ENCODE assay signal across 2 cellular contexts in genomic region chr11:120236169-120237107, GRCh38.
A peak's percentile ranks its signal among the peaks of the same experiment; 100 is the strongest.
TF ChIP-seq lines count a peak whose summit lies in the region.

No MANE protein-coding gene starts in this region.

TF ChIP-seq in IMR-90, 13 proteins besides CTCF, POLR2A, EP300 and RAD21:
- TF ChIP-seq MAZ (IDR thresholded peaks at IDR 0.05; ENCODE audit: borderline replicate concordance, low read depth, low read length), result no peak
- no peak for TF ChIP-seq RFX5 (IDR thresholded peaks at IDR 0.05; ENCODE audit: low read depth, low read length)
- no peak for TF ChIP-seq MAFK (IDR thresholded peaks at IDR 0.05; ENCODE audit: low read depth, low read length)
- TF ChIP-seq, protein P1, sequence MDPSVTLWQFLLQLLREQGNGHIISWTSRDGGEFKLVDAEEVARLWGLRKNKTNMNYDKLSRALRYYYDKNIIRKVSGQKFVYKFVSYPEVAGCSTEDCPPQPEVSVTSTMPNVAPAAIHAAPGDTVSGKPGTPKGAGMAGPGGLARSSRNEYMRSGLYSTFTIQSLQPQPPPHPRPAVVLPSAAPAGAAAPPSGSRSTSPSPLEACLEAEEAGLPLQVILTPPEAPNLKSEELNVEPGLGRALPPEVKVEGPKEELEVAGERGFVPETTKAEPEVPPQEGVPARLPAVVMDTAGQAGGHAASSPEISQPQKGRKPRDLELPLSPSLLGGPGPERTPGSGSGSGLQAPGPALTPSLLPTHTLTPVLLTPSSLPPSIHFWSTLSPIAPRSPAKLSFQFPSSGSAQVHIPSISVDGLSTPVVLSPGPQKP (IDR thresholded peaks at IDR 0.05; ENCODE audit: borderline replicate concordance, low read depth, low read length), result no peak
- TF ChIP-seq CEBPB (IDR thresholded peaks at IDR 0.05; ENCODE audit: low read depth, low read length), result no peak
- TF ChIP-seq BHLHE40 (IDR thresholded peaks at IDR 0.05; ENCODE audit: low read depth, low read length), result no peak
- no peak for TF ChIP-seq RCOR1 (IDR thresholded peaks at IDR 0.05; ENCODE audit: insufficient replicate concordance, low read length)
- TF ChIP-seq, protein P2, sequence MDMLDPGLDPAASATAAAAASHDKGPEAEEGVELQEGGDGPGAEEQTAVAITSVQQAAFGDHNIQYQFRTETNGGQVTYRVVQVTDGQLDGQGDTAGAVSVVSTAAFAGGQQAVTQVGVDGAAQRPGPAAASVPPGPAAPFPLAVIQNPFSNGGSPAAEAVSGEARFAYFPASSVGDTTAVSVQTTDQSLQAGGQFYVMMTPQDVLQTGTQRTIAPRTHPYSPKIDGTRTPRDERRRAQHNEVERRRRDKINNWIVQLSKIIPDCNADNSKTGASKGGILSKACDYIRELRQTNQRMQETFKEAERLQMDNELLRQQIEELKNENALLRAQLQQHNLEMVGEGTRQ (IDR thresholded peaks at IDR 0.05; ENCODE audit: low read depth, low read length), result no peak
- no peak for TF ChIP-seq CHD1 (IDR thresholded peaks at IDR 0.05; ENCODE audit: low read depth, low read length)
- no peak for TF ChIP-seq MXI1 (IDR thresholded peaks at IDR 0.05; ENCODE audit: borderline replicate concordance, low read depth, low read length)

TF ChIP-seq in WTC11, 78 proteins besides CTCF, POLR2A, EP300 and RAD21 (continues in another document):
- TF ChIP-seq SMAD4 (CRISPR knock-in tag; IDR thresholded peaks at IDR 0.05), result peak; percentile 63; the same call in 1 of the 2 replicates
- TF ChIP-seq CBFB (CRISPR knock-in tag; IDR thresholded peaks at IDR 0.05; ENCODE audit: low read depth), result no peak
- TF ChIP-seq NR3C1 (CRISPR knock-in tag; conservative IDR thresholded peaks at IDR 0.05; ENCODE audit: low read depth), result no peak
- TF ChIP-seq FOXK1 (CRISPR knock-in tag; IDR thresholded peaks at IDR 0.05), result no peak
- TF ChIP-seq GRHL2 (CRISPR knock-in tag; IDR thresholded peaks at IDR 0.05; ENCODE audit: insufficient replicate concordance, severe bottlenecking), result no peak
- no peak for TF ChIP-seq STAT6 (CRISPR knock-in tag; conservative IDR thresholded peaks at IDR 0.05; ENCODE audit: low read depth)
- no peak for TF ChIP-seq TP53 (CRISPR knock-in tag; IDR thresholded peaks at IDR 0.05)
- no peak for TF ChIP-seq ZNF423 (CRISPR knock-in tag; IDR thresholded peaks at IDR 0.05)
- TF ChIP-seq, protein P3, sequence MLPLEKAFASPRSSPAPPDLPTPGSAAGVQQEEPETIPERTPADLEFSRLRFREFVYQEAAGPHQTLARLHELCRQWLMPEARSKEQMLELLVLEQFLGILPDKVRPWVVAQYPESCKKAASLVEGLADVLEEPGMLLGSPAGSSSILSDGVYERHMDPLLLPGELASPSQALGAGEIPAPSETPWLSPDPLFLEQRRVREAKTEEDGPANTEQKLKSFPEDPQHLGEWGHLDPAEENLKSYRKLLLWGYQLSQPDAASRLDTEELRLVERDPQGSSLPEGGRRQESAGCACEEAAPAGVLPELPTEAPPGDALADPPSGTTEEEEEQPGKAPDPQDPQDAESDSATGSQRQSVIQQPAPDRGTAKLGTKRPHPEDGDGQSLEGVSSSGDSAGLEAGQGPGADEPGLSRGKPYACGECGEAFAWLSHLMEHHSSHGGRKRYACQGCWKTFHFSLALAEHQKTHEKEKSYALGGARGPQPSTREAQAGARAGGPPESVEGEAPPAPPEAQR (CRISPR knock-in tag; IDR thresholded peaks at IDR 0.05), result no peak
- no peak for TF ChIP-seq E2F5 (CRISPR knock-in tag; IDR thresholded peaks at IDR 0.05)
- TF ChIP-seq, protein P4, sequence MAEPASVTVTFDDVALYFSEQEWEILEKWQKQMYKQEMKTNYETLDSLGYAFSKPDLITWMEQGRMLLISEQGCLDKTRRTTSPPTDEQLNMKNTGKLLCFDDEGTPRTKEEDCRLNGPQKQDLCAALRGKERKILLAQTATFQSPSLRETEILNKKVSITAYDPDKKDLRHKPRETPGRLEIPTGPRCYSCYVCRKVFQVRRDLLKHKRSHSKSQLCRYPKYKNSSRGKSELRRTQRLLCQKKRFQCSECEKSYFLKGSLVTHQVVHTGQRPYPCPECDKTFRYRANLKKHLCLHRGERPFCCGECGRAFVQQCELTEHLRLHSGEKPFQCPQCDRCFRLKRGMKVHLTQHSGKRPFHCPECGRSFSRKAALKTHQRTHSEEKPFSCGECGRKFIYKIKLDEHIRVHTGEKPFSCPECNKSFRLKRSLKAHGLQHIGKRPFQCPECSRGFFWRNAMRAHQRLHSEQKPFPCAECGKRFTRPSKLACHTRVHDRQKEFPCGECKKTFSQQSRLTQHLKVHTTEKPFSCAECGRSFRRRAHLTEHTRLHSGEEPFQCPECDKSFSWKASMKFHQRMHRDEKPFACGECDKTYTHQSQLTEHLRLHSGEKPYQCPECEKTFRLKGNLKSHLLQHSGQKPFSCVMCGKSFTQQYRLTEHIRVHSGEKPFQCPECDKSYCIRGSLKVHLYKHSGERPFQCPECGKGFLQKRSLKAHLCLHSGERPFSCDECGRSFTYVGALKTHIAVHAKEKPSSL (CRISPR knock-in tag; conservative IDR thresholded peaks at IDR 0.05), result peak; percentile 88
- TF ChIP-seq ZNF671 (CRISPR knock-in tag; IDR thresholded peaks at IDR 0.05), result peak; percentile 99
- TF ChIP-seq SP1 (CRISPR knock-in tag; conservative IDR thresholded peaks at IDR 0.05), result peak; percentile 36
- no peak for TF ChIP-seq ZNF121 (CRISPR knock-in tag; IDR thresholded peaks at IDR 0.05)
- TF ChIP-seq, protein P5, sequence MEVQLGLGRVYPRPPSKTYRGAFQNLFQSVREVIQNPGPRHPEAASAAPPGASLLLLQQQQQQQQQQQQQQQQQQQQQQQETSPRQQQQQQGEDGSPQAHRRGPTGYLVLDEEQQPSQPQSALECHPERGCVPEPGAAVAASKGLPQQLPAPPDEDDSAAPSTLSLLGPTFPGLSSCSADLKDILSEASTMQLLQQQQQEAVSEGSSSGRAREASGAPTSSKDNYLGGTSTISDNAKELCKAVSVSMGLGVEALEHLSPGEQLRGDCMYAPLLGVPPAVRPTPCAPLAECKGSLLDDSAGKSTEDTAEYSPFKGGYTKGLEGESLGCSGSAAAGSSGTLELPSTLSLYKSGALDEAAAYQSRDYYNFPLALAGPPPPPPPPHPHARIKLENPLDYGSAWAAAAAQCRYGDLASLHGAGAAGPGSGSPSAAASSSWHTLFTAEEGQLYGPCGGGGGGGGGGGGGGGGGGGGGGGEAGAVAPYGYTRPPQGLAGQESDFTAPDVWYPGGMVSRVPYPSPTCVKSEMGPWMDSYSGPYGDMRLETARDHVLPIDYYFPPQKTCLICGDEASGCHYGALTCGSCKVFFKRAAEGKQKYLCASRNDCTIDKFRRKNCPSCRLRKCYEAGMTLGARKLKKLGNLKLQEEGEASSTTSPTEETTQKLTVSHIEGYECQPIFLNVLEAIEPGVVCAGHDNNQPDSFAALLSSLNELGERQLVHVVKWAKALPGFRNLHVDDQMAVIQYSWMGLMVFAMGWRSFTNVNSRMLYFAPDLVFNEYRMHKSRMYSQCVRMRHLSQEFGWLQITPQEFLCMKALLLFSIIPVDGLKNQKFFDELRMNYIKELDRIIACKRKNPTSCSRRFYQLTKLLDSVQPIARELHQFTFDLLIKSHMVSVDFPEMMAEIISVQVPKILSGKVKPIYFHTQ (CRISPR knock-in tag; IDR thresholded peaks at IDR 0.05), result peak; percentile 96
- TF ChIP-seq, protein P2 (CRISPR knock-in tag; IDR thresholded peaks at IDR 0.05), result no peak
- TF ChIP-seq, protein P6, sequence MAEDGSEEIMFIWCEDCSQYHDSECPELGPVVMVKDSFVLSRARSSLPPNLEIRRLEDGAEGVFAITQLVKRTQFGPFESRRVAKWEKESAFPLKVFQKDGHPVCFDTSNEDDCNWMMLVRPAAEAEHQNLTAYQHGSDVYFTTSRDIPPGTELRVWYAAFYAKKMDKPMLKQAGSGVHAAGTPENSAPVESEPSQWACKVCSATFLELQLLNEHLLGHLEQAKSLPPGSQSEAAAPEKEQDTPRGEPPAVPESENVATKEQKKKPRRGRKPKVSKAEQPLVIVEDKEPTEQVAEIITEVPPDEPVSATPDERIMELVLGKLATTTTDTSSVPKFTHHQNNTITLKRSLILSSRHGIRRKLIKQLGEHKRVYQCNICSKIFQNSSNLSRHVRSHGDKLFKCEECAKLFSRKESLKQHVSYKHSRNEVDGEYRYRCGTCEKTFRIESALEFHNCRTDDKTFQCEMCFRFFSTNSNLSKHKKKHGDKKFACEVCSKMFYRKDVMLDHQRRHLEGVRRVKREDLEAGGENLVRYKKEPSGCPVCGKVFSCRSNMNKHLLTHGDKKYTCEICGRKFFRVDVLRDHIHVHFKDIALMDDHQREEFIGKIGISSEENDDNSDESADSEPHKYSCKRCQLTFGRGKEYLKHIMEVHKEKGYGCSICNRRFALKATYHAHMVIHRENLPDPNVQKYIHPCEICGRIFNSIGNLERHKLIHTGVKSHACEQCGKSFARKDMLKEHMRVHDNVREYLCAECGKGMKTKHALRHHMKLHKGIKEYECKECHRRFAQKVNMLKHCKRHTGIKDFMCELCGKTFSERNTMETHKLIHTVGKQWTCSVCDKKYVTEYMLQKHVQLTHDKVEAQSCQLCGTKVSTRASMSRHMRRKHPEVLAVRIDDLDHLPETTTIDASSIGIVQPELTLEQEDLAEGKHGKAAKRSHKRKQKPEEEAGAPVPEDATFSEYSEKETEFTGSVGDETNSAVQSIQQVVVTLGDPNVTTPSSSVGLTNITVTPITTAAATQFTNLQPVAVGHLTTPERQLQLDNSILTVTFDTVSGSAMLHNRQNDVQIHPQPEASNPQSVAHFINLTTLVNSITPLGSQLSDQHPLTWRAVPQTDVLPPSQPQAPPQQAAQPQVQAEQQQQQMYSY (CRISPR knock-in tag; IDR thresholded peaks at IDR 0.05), result no peak
- 0 out of 2 replicates have a peak, but pooled peaks have one; percentile 34 for TF ChIP-seq ATF2 (CRISPR knock-in tag; IDR thresholded peaks at IDR 0.05; ENCODE audit: borderline replicate concordance, low read depth)
- TF ChIP-seq FOXJ3 (CRISPR knock-in tag; IDR thresholded peaks at IDR 0.05; ENCODE audit: borderline replicate concordance), result no peak
- TF ChIP-seq ARID4B (CRISPR knock-in tag; IDR thresholded peaks at IDR 0.05; ENCODE audit: borderline replicate concordance), result 0 out of 2 replicates have a peak, but pooled peaks have one; percentile 35
- no peak for TF ChIP-seq ZNF219 (CRISPR knock-in tag; IDR thresholded peaks at IDR 0.05; ENCODE audit: borderline replicate concordance)
- no peak for TF ChIP-seq ZNF396 (CRISPR knock-in tag; IDR thresholded peaks at IDR 0.05; ENCODE audit: borderline replicate concordance)
- peak; percentile 99 for TF ChIP-seq NFATC4 (CRISPR knock-in tag; IDR thresholded peaks at IDR 0.05)
